In genomic region chr7:4861673-4862072, GRCh38 we compare ENCODE assay signal across 9 cellular contexts. TPM values are rescaled to one million over a fixed set of nuclear protein-coding genes. Genes with fewer than 3 reads are reported as not detected.
DNase-seq lines count a peak whose midpoint lies in the region; TF ChIP-seq lines count a peak whose summit lies in the region.
"Had no signal": no experiment of that assay in that cellular context is flagged by ENCODE, and none has a peak within 500 bp of the region (broad histone marks: within the 10 kb centered on the region; RNA-seq: fewer than 3 reads in every experiment).

TSS of gene PAPOLB (minus strand) at chr7:4862030. CDS start at chr7:4861810, 220 bp downstream.

- no peaks in the 10 kb centered on the region for H3K27me3 ChIP-seq in esophagus (ENCODE audit: control insufficient read depth in 1 of 2, insufficient read depth in 2 of 2, low read length in 2 of 2)
- H3K27me3 ChIP-seq in osteoblast (ENCODE audit: insufficient read depth, low read length): no peaks in the 10 kb centered on the region
- no peaks in the 10 kb centered on the region for H3K27me3 ChIP-seq in trophoblast cell (ENCODE audit: insufficient read depth, low read length)
- no peaks in the 10 kb centered on the region for H3K27me3 ChIP-seq in SK-N-SH (ENCODE audit: insufficient read depth)

- peaks cover 0 to 2% of the 10 kb centered on the region in 2 donors for H3K9me3 ChIP-seq in esophagus (ENCODE audit: control insufficient read depth in 2 of 2, insufficient read depth in 1 of 2, low read depth in 1 of 2, low read length in 1 of 2)
- H3K9me3 ChIP-seq in osteoblast (ENCODE audit: low read depth, low read length): peaks cover 2% of the 10 kb centered on the region
- H3K9me3 ChIP-seq in trophoblast cell (ENCODE audit: insufficient read depth, low read depth, low read length): peaks cover 8% of the 10 kb centered on the region
- H3K9me3 ChIP-seq in SK-N-SH: no peaks in the 10 kb centered on the region

- H2BK120ac ChIP-seq in trophoblast cell (ENCODE audit: insufficient read depth, low read length, poor library complexity): no peak within 1 kb of the TSS

- POLR2A ChIA-PET in SK-N-SH (lab: Yijun Ruan, JAX): no interaction called here

- no peak within 1 kb of the TSS for H3K18ac ChIP-seq in trophoblast cell (ENCODE audit: low read length)

- H3K27ac ChIP-seq in esophagus (ENCODE audit: low read depth in 2 of 2, low read length in 1 of 2) (no peak within 1 kb of the TSS), osteoblast (ENCODE audit: low read depth, low read length) (no peak within 1 kb of the TSS), trophoblast cell (ENCODE audit: low read depth, low read length) (no peak within 1 kb of the TSS), SK-N-SH (ENCODE audit: low read depth in 2 of 2, low read length in 1 of 2) (no peak within 1 kb of the TSS)

- H3K79me2 ChIP-seq in osteoblast (ENCODE audit: insufficient read depth, low read length) (no peaks in the 10 kb centered on the region), trophoblast cell (ENCODE audit: control insufficient read depth, insufficient read depth, low read length, poor library complexity) (no peaks in the 10 kb centered on the region), SK-N-SH (ENCODE audit: insufficient read depth) (no peaks in the 10 kb centered on the region)

- H2BK5ac ChIP-seq in trophoblast cell (ENCODE audit: low read depth, low read length, poor library complexity): no peak within 1 kb of the TSS

- H3K4me2 ChIP-seq in osteoblast (ENCODE audit: insufficient read depth, low read length) (no peak within 1 kb of the TSS), trophoblast cell (ENCODE audit: low read length) (no peak within 1 kb of the TSS), SK-N-SH (no peak within 1 kb of the TSS)

- H4K12ac ChIP-seq in trophoblast cell (ENCODE audit: low read depth, low read length): no peak within 1 kb of the TSS

- CTCF ChIA-PET in SK-N-SH (lab: Yijun Ruan, JAX): interaction anchor here (1.3 to 22.9 kb wide), 3 partner anchors 14 to 31 kb away, joined by 3 to 645 read pairs (median 6); partner anchors contain the start of gene RADIL

- no peak within 1 kb of the TSS for H3K14ac ChIP-seq in trophoblast cell (ENCODE audit: low read length)

- no peak within 1 kb of the TSS for H4K8ac ChIP-seq in trophoblast cell (ENCODE audit: low read depth, low read length)

- H3K4me3 ChIP-seq in esophagus (ENCODE audit: low read depth in 1 of 2, low read length in 2 of 2): peak within 1 kb of the TSS; percentile 4 to 11
- H3K4me3 ChIP-seq in osteoblast (ENCODE audit: insufficient read depth, low read length): peak within 1 kb of the TSS; percentile 40
- no peak within 1 kb of the TSS for H3K4me3 ChIP-seq in trophoblast cell (ENCODE audit: low read depth, low read length)
- H3K4me3 ChIP-seq in SK-N-SH (ENCODE audit: low read depth in 2 of 2, low read length in 1 of 2): no peak within 1 kb of the TSS

- H3K79me1 ChIP-seq in trophoblast cell (ENCODE audit: low read length): no peaks in the 10 kb centered on the region

- no peak within 1 kb of the TSS for H3K4ac ChIP-seq in trophoblast cell (ENCODE audit: low read depth, low read length)

- H3K36me3 ChIP-seq in esophagus (ENCODE audit: control insufficient read depth in 2 of 2, insufficient read depth in 2 of 2, low read length in 1 of 2) (no peaks in the 10 kb centered on the region), osteoblast (ENCODE audit: insufficient read depth, low read length) (no peaks in the 10 kb centered on the region), trophoblast cell (ENCODE audit: control insufficient read depth in 1 of 2, insufficient read depth in 2 of 2, low read length in 2 of 2) (no peaks in the 10 kb centered on the region), SK-N-SH (replicated peaks in 1 of 2; ENCODE audit: control insufficient read depth in 1 of 2, insufficient read depth in 2 of 2, low read length in 1 of 2) (peaks cover 0 to 2% of the 10 kb centered on the region in 2 experiments)

- WGBS in esophagus, 2 donors: 24 to 30% methylated on average over 41 to 46 of the region's 46 CpGs
- no CpG with 5 or more reads among the region's 46 CpGs for WGBS in trophoblast cell (ENCODE audit: extremely low coverage, insufficient coverage, insufficient read length)
- 98% methylated on average over 46 of the region's 46 CpGs for WGBS in SK-N-SH (ENCODE audit: low lambda C conversion rate)

- H2AFZ ChIP-seq in osteoblast (ENCODE audit: low read length) (no peak within 1 kb of the TSS), trophoblast cell (ENCODE audit: insufficient read depth, low read length, poor library complexity) (no peak within 1 kb of the TSS), SK-N-SH (ENCODE audit: low read depth) (no peak within 1 kb of the TSS)

- no peaks in the 10 kb centered on the region for H3K9me2 ChIP-seq in SK-N-SH

- no peaks in the 10 kb centered on the region for H3K4me1 ChIP-seq in esophagus (ENCODE audit: control insufficient read depth in 2 of 2, insufficient read depth in 2 of 2, low read length in 1 of 2)
- H3K4me1 ChIP-seq in osteoblast (ENCODE audit: insufficient read depth, low read length): no peaks in the 10 kb centered on the region
- H3K4me1 ChIP-seq in trophoblast cell (ENCODE audit: control insufficient read depth in 1 of 2, insufficient read depth in 2 of 2, low read length in 2 of 2): no peaks in the 10 kb centered on the region
- peaks cover 0 to 5% of the 10 kb centered on the region in 2 experiments; a peak in 2 of 4 replicates for H3K4me1 ChIP-seq in SK-N-SH (ENCODE audit: control insufficient read depth in 1 of 2, insufficient read depth in 2 of 2, low read depth in 1 of 2, low read length in 1 of 2)

- H3K23ac ChIP-seq in trophoblast cell (ENCODE audit: low read length): no peak within 1 kb of the TSS

- DNase-seq in stimulated activated CD4-positive, alpha-beta T cell treated with anti-CD3 and anti-CD28 coated beads, Interleukin-1b, Interleukin-23, amount 100 ng/mL, for 48 hours: peak; percentile 16
- DNase-seq in stimulated activated CD4-positive, alpha-beta T cell treated with anti-CD3 and anti-CD28 coated beads, Interleukin-4, amount 100 ng/mL, for 4 hours: no peak
- no peak for DNase-seq in osteoblast (ENCODE audit: insufficient read length, low spot score, missing footprints)
- DNase-seq in trophoblast cell: no peak
- DNase-seq in SK-N-SH: no peak
- no peak for DNase-seq in NCI-H2227 (lab: John Stamatoyannopoulos, UW; ENCODE audit: unreplicated experiment)
- no peak for DNase-seq in activated effector memory CD4-positive, alpha-beta T cell treated with anti-CD3 and anti-CD28 coated beads, Interleukin-2, amount 50 U/mL, for 16 hours
- DNase-seq: CD4-positive, CD25-positive, alpha-beta regulatory T cell had no signal

- no peak within 1 kb of the TSS for H2BK12ac ChIP-seq in trophoblast cell (ENCODE audit: low read length)

- TF ChIP-seq CTCF in osteoblast (IDR thresholded peaks at IDR 0.05; ENCODE audit: extremely low read depth, low read depth, low read length) (no peak), SK-N-SH (IDR thresholded peaks at IDR 0.05) (no peak)

- TF ChIP-seq RAD21 in SK-N-SH (IDR thresholded peaks at IDR 0.05; ENCODE audit: low read length): no peak

- no peak within 1 kb of the TSS for H4K91ac ChIP-seq in trophoblast cell (ENCODE audit: low read depth, low read length)

- no peak within 1 kb of the TSS for H2AK5ac ChIP-seq in trophoblast cell (ENCODE audit: low read length)

- TF ChIP-seq EP300 in SK-N-SH (IDR thresholded peaks at IDR 0.05; ENCODE audit: borderline replicate concordance in 1 of 2, low read depth in 1 of 2, low read length in 1 of 2): no peak

- H3F3A ChIP-seq in SK-N-SH (replicated peaks; ENCODE audit: insufficient read depth): no peaks in the 10 kb centered on the region

- no peak within 1 kb of the TSS for H3K9ac ChIP-seq in trophoblast cell (ENCODE audit: low read length)
- H3K9ac ChIP-seq in SK-N-SH: no peak within 1 kb of the TSS

- H4K20me1 ChIP-seq in osteoblast (ENCODE audit: insufficient read depth, low read length): no peaks in the 10 kb centered on the region
- H4K20me1 ChIP-seq in SK-N-SH (ENCODE audit: insufficient read depth): no peaks in the 10 kb centered on the region

TF ChIP-seq in SK-N-SH, 30 proteins besides CTCF, POLR2A, EP300 and RAD21 (continues in another document):
- TF ChIP-seq NRF1 (IDR thresholded peaks at IDR 0.05; ENCODE audit: low read depth, low read length): no peak
- no peak for TF ChIP-seq ZBTB33 (IDR thresholded peaks at IDR 0.05; ENCODE audit: borderline replicate concordance, low read depth)
- TF ChIP-seq RFX5 (IDR thresholded peaks at IDR 0.05; ENCODE audit: low read length): no peak
- TF ChIP-seq MAX (IDR thresholded peaks at IDR 0.05; ENCODE audit: low read depth): no peak
- no peak for TF ChIP-seq MEF2A (IDR thresholded peaks at IDR 0.05; ENCODE audit: borderline replicate concordance, low read depth)
- no peak for TF ChIP-seq MXI1 (IDR thresholded peaks at IDR 0.05; ENCODE audit: low read depth, low read length)

RNA-seq across cellular contexts. Expression of gene PAPOLB, which starts in this region (rescaled TPM):
- polyA plus RNA-seq in esophagus (under 1 TPM in 1 of 2 donors, not detected in 1; 0.02 TPM), SK-N-SH (2012; rRNA removed) (not detected in 2 replicates)
- total RNA-seq in osteoblast: under 0.01 and 0.36 TPM in 2 replicates
- polyA plus RNA-seq in trophoblast cell (2013): not detected in 2 replicates
- 0.01 TPM in 1 of 2 replicates, not detected in the other for polyA plus RNA-seq in SK-N-SH (2012; cell fraction: cytosol; rRNA removed)
- 0.01 and 0.05 TPM in 2 replicates for polyA plus RNA-seq in SK-N-SH (2012; cell fraction: nucleus; rRNA removed)
- total RNA-seq: CD4-positive, CD25-positive, alpha-beta regulatory T cell had no signal
- polyA plus RNA-seq: CD4-positive, CD25-positive, alpha-beta regulatory T cell had no signal

Comparison
In these comparisons a context has a peak if more than half of its experiments do, and no peak if none do; other contexts are left out.
1. H3K4me3 ChIP-seq: peak in esophagus (2 of 2) and osteoblast (single experiment); none in trophoblast cell (single experiment) and SK-N-SH (0 of 2).